7 cellular contexts compared by ENCODE assay signal in genomic region chr5:9183989-9184388, GRCh38.
"Had no signal": no experiment of that assay in that cellular context is flagged by ENCODE, and none has a peak within 500 bp of the region (broad histone marks: within the 10 kb centered on the region; RNA-seq: fewer than 3 reads in every experiment).

No MANE protein-coding gene starts in this region.

- H3K4me1 ChIP-seq: HAP-1 had no signal

- H3K9me3 Mint-ChIP-seq: HFFc6 had no signal

- H3K9ac ChIP-seq: GM23248 had no signal

- H3K4me3 ChIP-seq: GM23248, HAP-1 had no signal

- H3K27ac Mint-ChIP-seq: HFFc6 had no signal

- H2AFZ ChIP-seq: GM23248 had no signal

- H3K9me3 ChIP-seq: HAP-1 had no signal

- DNase-seq: GM23248, GOT3, H7, HFFc6, KBM-7 had no signal

- H3K4me3 Mint-ChIP-seq: HFFc6 had no signal

- ATAC-seq: HCT116 had no signal

- H3K36me3 ChIP-seq: HAP-1 had no signal

- H3K27ac ChIP-seq: GM23248 had no signal
